Comparison of ENCODE assay signal across 10 cellular contexts in the genomic region with DNA sequence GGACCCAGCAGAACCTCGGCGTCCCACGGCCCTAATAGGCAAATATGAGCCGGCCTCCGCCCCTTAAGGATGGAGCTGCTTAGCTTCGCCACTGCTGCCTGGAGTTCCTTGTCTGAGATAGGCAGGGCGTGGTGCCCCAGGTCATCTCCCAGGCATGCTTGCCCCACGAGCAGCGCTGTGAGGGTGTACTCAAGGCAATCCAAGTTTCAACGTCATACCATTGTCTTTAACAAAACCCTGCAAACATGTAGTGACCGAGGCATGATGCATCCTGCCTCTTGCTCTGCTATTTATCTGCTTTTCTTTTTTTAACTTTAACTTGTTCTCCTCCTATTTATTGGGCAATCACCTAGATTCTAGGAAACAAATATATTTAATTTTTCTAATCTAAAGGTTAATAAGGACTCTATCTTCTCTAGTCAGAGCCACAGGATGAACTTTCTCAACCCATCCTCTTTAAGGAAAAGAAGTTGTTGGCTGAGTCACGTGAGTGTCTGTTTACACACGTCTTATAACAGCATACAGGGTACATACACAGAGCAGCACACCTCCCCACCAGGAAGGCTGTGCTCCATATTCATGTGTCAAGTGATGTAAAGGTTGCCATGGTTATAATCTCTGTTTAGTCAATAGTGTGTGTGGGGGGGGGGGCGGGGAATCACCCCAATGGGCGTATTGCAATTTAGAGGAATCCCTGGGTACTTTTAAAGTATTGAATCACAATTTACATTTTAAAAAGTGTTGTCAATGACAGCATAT. TPM values are rescaled to one million over a fixed set of nuclear protein-coding genes. Genes with fewer than 3 reads are reported as not detected.
A peak's percentile ranks its signal among the peaks of the same experiment; 100 is the strongest.
DNase-seq lines count a peak whose midpoint lies in the region; ATAC-seq and TF ChIP-seq lines count a peak whose summit lies in the region.
"Had no signal": no experiment of that assay in that cellular context is flagged by ENCODE, and none has a peak within 500 bp of the region (broad histone marks: within the 10 kb centered on the region; RNA-seq: fewer than 3 reads in every experiment).

No MANE protein-coding gene starts in this region.

- H3K27ac ChIP-seq in brain microvascular endothelial cell (peak overlapping the region; percentile 67), right lobe of liver (no peak overlapping the region)

- in situ Hi-C loops in brain microvascular endothelial cell (cut with HindIII; ENCODE audit: low pct_ligation_motif_present, low sequenced_read_pairs) = no loop called here

- TF ChIP-seq POLR2A in right lobe of liver (IDR thresholded peaks at IDR 0.05) = no peak

- TF ChIP-seq CTCF in LNCaP clone FGC (IDR thresholded peaks at IDR 0.05; ENCODE audit: control insufficient read depth, extremely low read depth, insufficient read depth) (no peak), brain microvascular endothelial cell (IDR thresholded peaks at IDR 0.05; ENCODE audit: low read depth, low read length, missing control alignments) (no peak), right lobe of liver (IDR thresholded peaks at IDR 0.05) (no peak)

- no peaks in the 10 kb centered on the region for H3K36me3 ChIP-seq in brain microvascular endothelial cell (replicated peaks)
- H3K36me3 ChIP-seq in right lobe of liver = no peaks in the 10 kb centered on the region

- ATAC-seq in right lobe of liver = peak in 3 of 4 donors; percentile 10 to 43 (median 17)
- ATAC-seq in HG03175 (IDR thresholded peaks at IDR 0.05; ENCODE audit: unreplicated experiment) = no peak
- no peak for ATAC-seq in GM19463 (IDR thresholded peaks at IDR 0.05; ENCODE audit: unreplicated experiment)

- DNase-seq in AG20443 (ENCODE audit: low spot score) (peak; percentile 76), LNCaP clone FGC (ENCODE audit: low read depth) (peak; percentile 54), brain microvascular endothelial cell (peak; percentile 88), right lobe of liver (peak in 1 of 3 donors; percentile 54), activated gamma-delta T cell treated with Interleukin-2 at 50 U/mL for 16 hours (no peak)
- no peak for DNase-seq in activated CD8-positive, alpha-beta memory T cell treated with anti-CD3 and anti-CD28 coated beads, Interleukin-2, amount 50 U/mL, for 48 hours
- DNase-seq: activated naive CD4-positive, alpha-beta T cell treated with anti-CD3 and anti-CD28 coated beads, Interleukin-2, amount 50 U/mL, for 16 hours; T-helper 1 cell had no signal

- no peaks in the 10 kb centered on the region for H3K27me3 ChIP-seq in brain microvascular endothelial cell (replicated peaks)
- H3K27me3 ChIP-seq in right lobe of liver = no peaks in the 10 kb centered on the region

- 33% methylated on average over 8 of the region's 15 CpGs for WGBS in right lobe of liver (ENCODE audit: insufficient coverage, low coverage, low lambda C conversion rate, missing lambda C conversion rate)

- no peaks in the 10 kb centered on the region for H3K9me3 ChIP-seq in right lobe of liver

- intact Hi-C loops in right lobe of liver (cut with DNase I) = no loop called here

- peaks cover 0 to 6% (median 0%) of the 10 kb centered on the region in 4 donors for H3K4me1 ChIP-seq in right lobe of liver

- H3K4me3 ChIP-seq in LNCaP clone FGC (ENCODE audit: low read depth, low read length) (no peak overlapping the region), brain microvascular endothelial cell (ENCODE audit: low read depth, low read length) (no peak overlapping the region), right lobe of liver (no peak overlapping the region)

RNA-seq across cellular contexts. Expression of a gene that starts 27.3 kb away (rescaled TPM):
- 1 to 10 TPM; 2.8 to 7.2 (median 4.1) TPM for total RNA-seq in right lobe of liver

Comparison
In these comparisons a context has a peak if more than half of its experiments do, and no peak if none do; other contexts are left out.
1. DNase-seq: peak in AG20443 (single experiment), LNCaP clone FGC (single experiment) and brain microvascular endothelial cell (single experiment); none in activated gamma-delta T cell treated with Interleukin-2 at 50 U/mL for 16 hours (single experiment) and activated CD8-positive, alpha-beta memory T cell treated with anti-CD3 and anti-CD28 coated beads, Interleukin-2, amount 50 U/mL, for 48 hours (single experiment).
2. ATAC-seq: peak in right lobe of liver (3 of 4); none in HG03175 (single experiment) and GM19463 (single experiment).